In the genomic region with DNA sequence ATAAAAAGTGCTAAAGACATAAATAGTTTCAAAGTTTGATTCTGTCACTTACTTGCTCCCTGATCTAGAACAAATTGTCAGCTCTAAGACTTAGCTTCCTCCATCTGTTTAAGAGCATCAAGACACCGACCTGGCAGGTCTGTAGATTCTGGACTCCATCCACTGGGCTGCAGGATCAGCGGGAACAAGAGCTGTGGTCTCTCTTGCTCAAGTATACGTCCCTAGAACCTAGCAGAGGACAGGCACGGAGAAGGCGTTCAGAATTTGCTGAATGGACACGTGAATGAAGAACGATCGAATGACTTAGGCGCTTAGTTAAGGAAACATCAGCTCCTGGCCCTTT, we compare ENCODE assay signal across 8 cellular contexts. TPM values are rescaled to one million over a fixed set of nuclear protein-coding genes. Genes with fewer than 3 reads are reported as not detected.
DNase-seq lines count a peak whose midpoint lies in the region; ATAC-seq, FAIRE-seq and TF ChIP-seq lines count a peak whose summit lies in the region.

No MANE protein-coding gene starts in this region.

- CTCF ChIA-PET in HEK293T (lab: Yijun Ruan, JAX): interaction anchor here (0.8 to 1.0 kb wide), 2 partner anchors 17 to 190 kb away, joined by 3 read pairs; no protein-coding TSS in a partner anchor

- ATAC-seq in GM21367 (IDR thresholded peaks at IDR 0.05; ENCODE audit: unreplicated experiment): no peak
- ATAC-seq in GM19035 (IDR thresholded peaks at IDR 0.05; ENCODE audit: unreplicated experiment): no peak

- no peak for TF ChIP-seq CTCF in kidney (IDR thresholded peaks at IDR 0.05; ENCODE audit: borderline replicate concordance, extremely low read depth, insufficient read depth)
- no peak for TF ChIP-seq CTCF in testis (IDR thresholded peaks at IDR 0.05)
- no peak for TF ChIP-seq CTCF in thyroid gland (IDR thresholded peaks at IDR 0.05)

- H3K4me3 ChIP-seq in kidney (ENCODE audit: low read length in 2 of 2) (peak overlapping the region; percentile 72 to 93), testis (peak overlapping the region; percentile 63 to 81), thyroid gland (replicated peaks in 1 of 3) (peak overlapping the region in 1 of 3 donors; percentile 37)

- intact Hi-C loops in kidney (cut with DNase I): no loop called here
- intact Hi-C loops in testis (cut with DNase I; ENCODE audit: low total_unique reads): no loop called here
- intact Hi-C loops in thyroid gland (cut with DNase I): no loop called here

- POLR2A ChIA-PET in HEK293T (lab: Yijun Ruan, JAX): interaction anchor here (1.1 to 1.7 kb wide), 4 partner anchors 10 to 410 kb away, joined by 3 to 7 read pairs (median 4); partner anchors contain the start of genes DNAJC3 and UGGT2

- no peak for FAIRE-seq in kidney (lab: Jason Lieb, UNC)

- H3K27me3 ChIP-seq in testis (no peaks in the 10 kb centered on the region), thyroid gland (peaks cover 10% of the 10 kb centered on the region)

- DNase-seq in AG08395 (ENCODE audit: low spot score): peak; percentile 7
- DNase-seq in HEK293T (ENCODE audit: extremely low spot score): peak; percentile 10
- peak; percentile 49 for DNase-seq in amniotic epithelial cell (ENCODE audit: low read depth)
- DNase-seq in kidney: no peak
- peak; percentile 19 for DNase-seq in testis
- DNase-seq in thyroid gland: no peak

- H3K36me3 ChIP-seq in kidney (ENCODE audit: control insufficient read depth in 1 of 2, insufficient read depth in 2 of 2, low read length in 2 of 2): no peaks in the 10 kb centered on the region
- H3K36me3 ChIP-seq in testis (ENCODE audit: low read depth, missing control alignments): no peaks in the 10 kb centered on the region
- H3K36me3 ChIP-seq in thyroid gland: no peaks in the 10 kb centered on the region

- H3K27ac ChIP-seq in kidney (ENCODE audit: low read depth in 2 of 2, low read length in 2 of 2) (peak overlapping the region; percentile 8 to 71), testis (peak overlapping the region; percentile 79 to 82), thyroid gland (no peak overlapping the region)

- no peak for TF ChIP-seq POLR2A in testis (IDR thresholded peaks at IDR 0.05)
- TF ChIP-seq POLR2A in thyroid gland (IDR thresholded peaks at IDR 0.05): no peak

- peaks cover 3 to 4% of the 10 kb centered on the region in 2 donors for H3K4me1 ChIP-seq in kidney (ENCODE audit: control insufficient read depth in 1 of 2, insufficient read depth in 1 of 2, low read depth in 1 of 2, low read length in 2 of 2)
- peaks cover 4% of the 10 kb centered on the region for H3K4me1 ChIP-seq in testis
- peaks cover 15 to 18% of the 10 kb centered on the region in 2 donors for H3K4me1 ChIP-seq in thyroid gland

- 3 to 13% methylated on average over 9 of the region's 9 CpGs for WGBS in testis, 2 donors
- WGBS in thyroid gland, 2 donors: 34 to 41% methylated on average over 9 of the region's 9 CpGs

- peak overlapping the region; percentile 29 to 51 for H3K9ac ChIP-seq in kidney (ENCODE audit: low read length in 2 of 2)

- H3K9me3 ChIP-seq in kidney (ENCODE audit: control insufficient read depth in 1 of 2, low read length in 2 of 2) (no peaks in the 10 kb centered on the region), testis (no peaks in the 10 kb centered on the region), thyroid gland (no peaks in the 10 kb centered on the region)

TF ChIP-seq in HEK293T, 16 proteins besides CTCF, POLR2A, EP300 and RAD21:
- TF ChIP-seq, protein P1, sequence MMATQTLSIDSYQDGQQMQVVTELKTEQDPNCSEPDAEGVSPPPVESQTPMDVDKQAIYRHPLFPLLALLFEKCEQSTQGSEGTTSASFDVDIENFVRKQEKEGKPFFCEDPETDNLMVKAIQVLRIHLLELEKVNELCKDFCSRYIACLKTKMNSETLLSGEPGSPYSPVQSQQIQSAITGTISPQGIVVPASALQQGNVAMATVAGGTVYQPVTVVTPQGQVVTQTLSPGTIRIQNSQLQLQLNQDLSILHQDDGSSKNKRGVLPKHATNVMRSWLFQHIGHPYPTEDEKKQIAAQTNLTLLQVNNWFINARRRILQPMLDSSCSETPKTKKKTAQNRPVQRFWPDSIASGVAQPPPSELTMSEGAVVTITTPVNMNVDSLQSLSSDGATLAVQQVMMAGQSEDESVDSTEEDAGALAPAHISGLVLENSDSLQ (IDR thresholded peaks at IDR 0.05): no peak
- TF ChIP-seq ELF4 (IDR thresholded peaks at IDR 0.05): no peak
- no peak for TF ChIP-seq CTBP1 (IDR thresholded peaks at IDR 0.05; ENCODE audit: borderline replicate concordance)
- TF ChIP-seq ZNF384 (IDR thresholded peaks at IDR 0.05): no peak
- TF ChIP-seq BHLHE40 (IDR thresholded peaks at IDR 0.05; ENCODE audit: borderline replicate concordance): no peak
- TF ChIP-seq TARDBP (IDR thresholded peaks at IDR 0.05): no peak
- no peak for TF ChIP-seq L3MBTL2 (conservative IDR thresholded peaks at IDR 0.05)
- no peak for TF ChIP-seq ARNT (IDR thresholded peaks at IDR 0.05)
- TF ChIP-seq SUZ12 (IDR thresholded peaks at IDR 0.05): no peak
- TF ChIP-seq LEF1 (IDR thresholded peaks at IDR 0.05; ENCODE audit: borderline replicate concordance): no peak
- no peak for TF ChIP-seq SP1 (IDR thresholded peaks at IDR 0.05)
- TF ChIP-seq FOXK2 (IDR thresholded peaks at IDR 0.05): no peak
- TF ChIP-seq NFRKB (IDR thresholded peaks at IDR 0.05): no peak
- no peak for TF ChIP-seq FOXM1 (IDR thresholded peaks at IDR 0.05; ENCODE audit: borderline replicate concordance)

RNA-seq across cellular contexts. Expression of gene DZIP1, which starts 1.1 kb away (rescaled TPM):
- 41.4 TPM for total RNA-seq in kidney
- 26.7 TPM for polyA plus RNA-seq in kidney (ENCODE audit: insufficient read depth, low read depth, low replicate concordance)
- total RNA-seq in testis: 10 to 100 TPM; 54.7 to 63.7 TPM
- polyA plus RNA-seq in testis (ENCODE audit: insufficient read depth, low read depth, low replicate concordance): 143 TPM
- 1 to 10 TPM; 4.3 to 8.5 (median 6.3) TPM for total RNA-seq in thyroid gland

RNA-seq across cellular contexts. Expression of gene DNAJC3, which starts 33.5 kb away (rescaled TPM):
- total RNA-seq in kidney (65.9 TPM), testis (10 to 100 TPM; 26.0 to 39.4 TPM), thyroid gland (100 to 1,000 TPM in 3 of 4 donors, 10 to 100 TPM in 1; 92.2 to 164 (median 125) TPM)
- polyA plus RNA-seq in kidney (ENCODE audit: insufficient read depth, low read depth, low replicate concordance) (20.1 TPM), testis (ENCODE audit: insufficient read depth, low read depth, low replicate concordance) (18.2 TPM)

Comparison
In these comparisons a context has a peak if more than half of its experiments do, and no peak if none do; other contexts are left out.
1. DNase-seq: peak in AG08395 (single experiment), HEK293T (single experiment), amniotic epithelial cell (single experiment) and testis (single experiment); none in kidney (single experiment) and thyroid gland (0 of 2).
2. H3K27ac ChIP-seq: peak in kidney (2 of 2) and testis (2 of 2); none in thyroid gland (0 of 3).